12 cellular contexts compared by ENCODE assay signal in the genomic region with DNA sequence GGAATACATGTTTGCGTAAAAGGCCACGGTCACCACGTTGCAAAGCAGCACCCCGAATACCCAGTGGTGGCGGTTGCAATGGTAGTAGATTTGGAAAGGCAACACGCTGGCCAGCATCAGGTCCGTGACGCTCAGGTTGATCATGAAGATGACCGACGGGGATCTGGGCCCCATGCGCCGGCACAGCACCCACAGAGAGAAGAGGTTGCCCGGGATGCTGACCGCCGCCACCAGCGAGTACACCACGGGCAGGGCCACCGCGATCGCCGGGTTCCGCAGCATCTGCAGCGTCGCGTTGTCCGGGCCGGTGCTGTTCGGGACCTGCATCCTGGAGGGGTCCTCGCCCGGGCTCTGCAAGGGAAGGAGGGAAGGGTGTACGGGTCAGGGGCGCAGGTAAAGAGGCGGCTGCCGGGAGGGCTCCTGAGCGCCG. TPM values are rescaled to one million over a fixed set of nuclear protein-coding genes. Genes with fewer than 3 reads are reported as not detected.
DNase-seq lines count a peak whose midpoint lies in the region; FAIRE-seq and TF ChIP-seq lines count a peak whose summit lies in the region.
"Had no signal": no experiment of that assay in that cellular context is flagged by ENCODE, and none has a peak within 500 bp of the region (broad histone marks: within the 10 kb centered on the region; RNA-seq: fewer than 3 reads in every experiment).

No MANE protein-coding gene starts in this region.

- TF ChIP-seq CTCF in WERI-Rb-1 (IDR thresholded peaks at IDR 0.05; ENCODE audit: low read depth, low read length) (no peak), H1 (IDR thresholded peaks at IDR 0.05; ENCODE audit: control extremely low read depth in 1 of 3, insufficient read depth in 1 of 3, low read depth in 1 of 3, low read length in 3 of 3) (no peak), PC-9 (conservative IDR thresholded peaks at IDR 0.05) (no peak)

- H3F3A ChIP-seq in PC-9 (ENCODE audit: insufficient read depth, low read depth) = peaks cover 9% of the 10 kb centered on the region; the same call in 1 of the 2 replicates

- no peak overlapping the region for H3K9ac ChIP-seq in H1 (replicated peaks in 1 of 4; ENCODE audit: extremely low read depth in 1 of 4, low read depth in 3 of 4, low read length in 3 of 4)

- H3K27ac ChIP-seq in WERI-Rb-1 (no peak overlapping the region), H1 (ENCODE audit: low read depth, low read length) (no peak overlapping the region), PC-9 (no peak overlapping the region)
- H3K27ac ChIP-seq: gastroesophageal sphincter, thoracic aorta had no signal

- no peak overlapping the region for H3K4ac ChIP-seq in H1 (replicated peaks; ENCODE audit: insufficient read length, low read depth, low read length)

- no peaks in the 10 kb centered on the region for H3K23me2 ChIP-seq in H1 (ENCODE audit: low read depth, low read length)

- H3K4me2 ChIP-seq in H1 (ENCODE audit: insufficient read depth in 1 of 2, low read depth in 2 of 2, low read length in 2 of 2) (peak overlapping the region in 1 of 2 experiments; percentile 48; a peak in 1 of 4 replicates), PC-9 (no peak overlapping the region)

- no peak overlapping the region for H2BK12ac ChIP-seq in H1 (ENCODE audit: low read depth, low read length)

- H2BK20ac ChIP-seq in H1 (ENCODE audit: low read length) = no peak overlapping the region

- POLR2A ChIA-PET in H1 (lab: Charles Lee; ENCODE audit: partially characterized antibody) = no interaction called here
- POLR2A ChIA-PET in PC-9 (lab: Charles Lee; ENCODE audit: unreplicated experiment) = no interaction called here

- no peak overlapping the region for H3K56ac ChIP-seq in H1 (replicated peaks; ENCODE audit: insufficient read length, low read depth, low read length)

- H3K27me3 ChIP-seq in WERI-Rb-1 (ENCODE audit: insufficient read depth, low read depth, severe bottlenecking) (peaks cover 39% of the 10 kb centered on the region), H1 (replicated peaks in 1 of 4; ENCODE audit: control insufficient read depth in 3 of 4, extremely low read depth in 1 of 4, insufficient read depth in 3 of 4, low read length in 3 of 4) (no peaks in the 10 kb centered on the region; a peak in 1 of 7 replicates), PC-9 (ENCODE audit: insufficient read depth, low read depth) (peaks cover 57% of the 10 kb centered on the region)

- H3K4me3 ChIP-seq in WERI-Rb-1 (ENCODE audit: low read depth, low read length) = peak overlapping the region; percentile 3
- H3K4me3 ChIP-seq in H1 (ENCODE audit: extremely low read depth in 1 of 4, insufficient read depth in 2 of 4, low read depth in 3 of 4, low read length in 4 of 4) = no peak overlapping the region
- no peak overlapping the region for H3K4me3 ChIP-seq in PC-9
- H3K4me3 ChIP-seq: gastroesophageal sphincter had no signal

- no peak for FAIRE-seq in H1 (lab: Jason Lieb, UNC)
- FAIRE-seq: A204.1 had no signal

- no peak for TF ChIP-seq EP300 in H1 (IDR thresholded peaks at IDR 0.05; ENCODE audit: borderline replicate concordance in 1 of 2, low read depth in 2 of 2, low read length in 2 of 2)

- H2BK5ac ChIP-seq in H1 (ENCODE audit: low read depth, low read length) = 0 out of 2 replicates have a peak overlapping the region, but pooled peaks have one; percentile 32

- no peak overlapping the region for H4K91ac ChIP-seq in H1 (replicated peaks; ENCODE audit: insufficient read length, low read length)

- no peak overlapping the region for H4K5ac ChIP-seq in H1 (ENCODE audit: insufficient read length, low read depth, low read length)

- no peaks in the 10 kb centered on the region for H3K4me1 ChIP-seq in H1 (replicated peaks in 1 of 4; ENCODE audit: control insufficient read depth in 3 of 4, insufficient read depth in 4 of 4, low read length in 3 of 4)
- H3K4me1 ChIP-seq in PC-9 (replicated peaks; ENCODE audit: insufficient read depth) = peaks cover 8% of the 10 kb centered on the region; the same call in 1 of the 2 replicates
- H3K4me1 ChIP-seq: gastroesophageal sphincter had no signal

- no peaks in the 10 kb centered on the region for H3K79me1 ChIP-seq in H1 (ENCODE audit: low read depth, low read length)

- H3K79me2 ChIP-seq in H1 (ENCODE audit: control insufficient read depth in 1 of 2, insufficient read depth in 2 of 2, low read length in 2 of 2) = no peaks in the 10 kb centered on the region
- no peaks in the 10 kb centered on the region for H3K79me2 ChIP-seq in PC-9 (ENCODE audit: low read depth)

- H4K20me1 ChIP-seq in H1 (replicated peaks in 1 of 2; ENCODE audit: control insufficient read depth in 1 of 2, insufficient read depth in 2 of 2, low read length in 2 of 2) = no peaks in the 10 kb centered on the region
- no peaks in the 10 kb centered on the region for H4K20me1 ChIP-seq in PC-9 (ENCODE audit: insufficient read depth)

- no peak overlapping the region for H2BK15ac ChIP-seq in H1 (ENCODE audit: low read length)

- TF ChIP-seq POLR2A in H1 (IDR thresholded peaks at IDR 0.05; ENCODE audit: control extremely low read depth in 1 of 2, low read depth in 2 of 2, low read length in 2 of 2) = no peak

- no peak overlapping the region for H2BK120ac ChIP-seq in H1 (replicated peaks; ENCODE audit: low read depth, low read length)

- H2AFZ ChIP-seq in H1 (ENCODE audit: low read length) = no peak overlapping the region
- no peak overlapping the region for H2AFZ ChIP-seq in PC-9

- no peaks in the 10 kb centered on the region for H3K9me2 ChIP-seq in PC-9 (ENCODE audit: insufficient read depth)

- no peak overlapping the region for H3K18ac ChIP-seq in H1 (ENCODE audit: extremely low read depth, low read length)

- H4K8ac ChIP-seq in H1 (ENCODE audit: extremely low read depth, insufficient read depth, low read length) = no peak overlapping the region; the same call in 1 of the 2 replicates

- H2AK5ac ChIP-seq in H1 (ENCODE audit: low read depth, low read length) = no peak overlapping the region

- H3K14ac ChIP-seq in H1 (ENCODE audit: insufficient read length) = no peak overlapping the region

- in situ Hi-C loops in G401 (cut with HindIII; ENCODE audit: low sequenced_read_pairs) = no loop called here

- CTCF ChIA-PET in H1 (lab: Charles Lee; ENCODE audit: partially characterized antibody) (no interaction called here), PC-9 (lab: Charles Lee) (no interaction called here)

- TF ChIP-seq RAD21 in H1 (IDR thresholded peaks at IDR 0.05 in 1 of 2, conservative IDR thresholded peaks at IDR 0.05 in 1 of 2; ENCODE audit: low read depth in 2 of 2, low read length in 2 of 2) = no peak

- no TSS peak for BruUV-seq in PC-9 (replicated peaks; lab: Mats Ljungman, UMichigan)

- H3K36me3 ChIP-seq in WERI-Rb-1 = no peaks in the 10 kb centered on the region
- H3K36me3 ChIP-seq in H1 (ENCODE audit: control insufficient read depth in 2 of 4, insufficient read depth in 4 of 4, low read length in 3 of 4) = no peaks in the 10 kb centered on the region
- no peaks in the 10 kb centered on the region for H3K36me3 ChIP-seq in PC-9 (ENCODE audit: low read depth)
- H3K36me3 ChIP-seq: gastroesophageal sphincter, thoracic aorta had no signal

- WGBS in H1 (ENCODE audit: extremely low coverage in 1 of 2, insufficient coverage in 1 of 2, insufficient read length in 1 of 2, insufficient replicate concordance in 2 of 2, low coverage in 1 of 2, low lambda C conversion rate in 2 of 2, missing lambda C conversion rate in 1 of 2), 2 experiments = 89% methylated on average over 30 of the region's 36 CpGs; no CpG with 5 or more reads in 1 of the 2 experiments

- intact Hi-C loops in PC-9 (cut with micrococcal nuclease; ENCODE audit: unreplicated experiment) = no loop called here

- H3K9me3 ChIP-seq in WERI-Rb-1 (ENCODE audit: severe bottlenecking) = no peaks in the 10 kb centered on the region
- no peaks in the 10 kb centered on the region for H3K9me3 ChIP-seq in H1 (ENCODE audit: insufficient read depth in 2 of 2, low read depth in 1 of 2, low read length in 1 of 2)
- H3K9me3 ChIP-seq in PC-9 (ENCODE audit: insufficient read depth, low read depth) = no peaks in the 10 kb centered on the region
- H3K9me3 ChIP-seq: gastroesophageal sphincter, thoracic aorta had no signal

- peak; percentile 7 for DNase-seq in activated CD4-positive, alpha-beta T cell treated with anti-CD3 and anti-CD28 coated beads for 1 hour
- no peak for DNase-seq in activated CD4-positive, alpha-beta T cell treated with anti-CD3 and anti-CD28 coated beads, Interleukin-2, amount 50 U/mL, for 1 hour
- DNase-seq in WERI-Rb-1 = no peak
- DNase-seq in H1 (ENCODE audit: low read depth in 1 of 2, low spot score in 2 of 2) = peak in 1 of 2 experiments; percentile 43
- DNase-seq in stimulated activated CD8-positive, alpha-beta memory T cell treated with anti-CD3 and anti-CD28 coated beads, Interleukin-4, amount 100 ng/mL, for 48 hours = peak; percentile 22
- DNase-seq in COR-L47 (lab: John Stamatoyannopoulos, UW) = no peak
- DNase-seq in PC-9 = no peak
- DNase-seq in G401 (ENCODE audit: low spot score) = no peak
- DNase-seq: NCI-H345 had no signal

- H3K23ac ChIP-seq in H1 (ENCODE audit: insufficient read length) = no peak overlapping the region

TF ChIP-seq in H1, 55 proteins besides CTCF, POLR2A, EP300 and RAD21:
- TF ChIP-seq RBBP5 (IDR thresholded peaks at IDR 0.05; ENCODE audit: borderline replicate concordance, low read depth, low read length) = no peak
- TF ChIP-seq TAF7 (optimal IDR thresholded peaks at IDR 0.05; ENCODE audit: borderline replicate concordance, low read depth, low read length) = no peak
- TF ChIP-seq MAFK (IDR thresholded peaks at IDR 0.05; ENCODE audit: low read depth, low read length) = no peak
- TF ChIP-seq TCF12 (IDR thresholded peaks at IDR 0.05; ENCODE audit: low read depth, low read length) = no peak
- no peak for TF ChIP-seq YY1 (IDR thresholded peaks at IDR 0.05; ENCODE audit: low read depth, low read length)
- no peak for TF ChIP-seq CEBPB (IDR thresholded peaks at IDR 0.05; ENCODE audit: low read depth, low read length)

RNA-seq across cellular contexts. Expression of gene ASMTL, which starts 13.5 kb away (rescaled TPM):
- 75.4 and 81.4 TPM in 2 replicates for total RNA-seq in H1 (2021; fragmentation: NEBNext Ultra II Directional; extraction: Animal tissue kit (Norgen Biotek cat#: 25700))
- 75.6 and 130 TPM in 2 replicates for polyA plus RNA-seq in H1 (2011; rRNA removed)
- polyA plus RNA-seq in H1 (2011; cell fraction: cytosol; rRNA removed) = 92.6 TPM
- polyA plus RNA-seq in H1 (2011; cell fraction: nucleus; rRNA removed) = 104 TPM
- polyA plus RNA-seq in H1 (2012, experiment 1 of 2) = 51.7 to 90.7 TPM (median 78.8 TPM) in 4 replicates
- polyA plus RNA-seq in H1 (2012, experiment 2 of 2) = 57.9 TPM
- 41.0 TPM for polyA plus RNA-seq in H1 (2013, experiment 1 of 2)
- 39.2 TPM for polyA plus RNA-seq in H1 (2013, experiment 2 of 2)
- polyA minus RNA-seq in H1 (2011; rRNA and poly(A)+ RNA removed) = 47.0 and 49.0 TPM in 2 replicates
- polyA minus RNA-seq in H1 (2011; cell fraction: cytosol; rRNA and poly(A)+ RNA removed) = 52.1 TPM
- polyA minus RNA-seq in H1 (2011; cell fraction: nucleus; rRNA and poly(A)+ RNA removed) = 46.7 TPM
- 42.7 and 55.4 TPM in 2 replicates for total RNA-seq in PC-9 (2021)
- 214 and 257 TPM in 2 replicates for total RNA-seq in G401 (2014; rRNA removed; shearing (Covaris generic))

Comparison
In these comparisons a context has a peak if more than half of its experiments do, and no peak if none do; other contexts are left out.
1. DNase-seq: peak in activated CD4-positive, alpha-beta T cell treated with anti-CD3 and anti-CD28 coated beads for 1 hour (single experiment) and stimulated activated CD8-positive, alpha-beta memory T cell treated with anti-CD3 and anti-CD28 coated beads, Interleukin-4, amount 100 ng/mL, for 48 hours (single experiment); none in activated CD4-positive, alpha-beta T cell treated with anti-CD3 and anti-CD28 coated beads, Interleukin-2, amount 50 U/mL, for 1 hour (single experiment), WERI-Rb-1 (single experiment), COR-L47 (single experiment), PC-9 (0 of 2) and G401 (single experiment).